8 cellular contexts compared by ENCODE assay signal in the genomic region with DNA sequence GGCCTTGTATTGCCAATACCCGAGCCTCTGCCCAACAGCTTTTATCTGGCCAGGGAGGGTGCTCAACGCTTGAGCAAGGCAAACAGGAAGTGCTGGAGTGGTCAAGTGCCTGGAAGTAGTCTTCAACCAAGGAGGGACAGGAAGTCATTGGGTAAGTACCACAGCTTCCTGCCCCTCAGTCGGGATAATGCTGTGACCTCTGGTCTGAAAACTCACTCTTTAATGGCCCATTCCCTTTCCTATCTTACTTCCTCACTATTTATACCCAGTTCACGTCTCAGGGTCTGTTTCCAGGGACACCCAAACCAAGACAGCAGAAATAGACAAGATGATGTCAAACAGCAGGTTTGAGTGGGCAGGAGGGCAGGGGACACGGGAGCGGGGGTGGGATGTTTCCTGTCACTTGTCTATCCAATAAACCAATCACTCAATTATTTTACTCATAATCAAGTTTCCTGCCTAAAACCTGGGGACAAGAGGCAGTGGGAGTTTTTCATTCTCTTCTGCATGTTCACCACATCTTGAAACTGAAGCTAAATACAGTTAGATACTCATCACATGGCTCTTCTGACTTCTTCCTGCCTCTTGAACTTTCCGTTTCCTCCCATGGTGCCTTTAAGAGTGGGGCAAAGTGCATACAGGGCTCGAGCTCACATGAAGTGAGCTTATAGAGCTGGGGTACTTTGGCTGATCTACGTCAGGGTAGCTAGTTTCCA.
DNase-seq lines count a peak whose midpoint lies in the region; ATAC-seq, FAIRE-seq and TF ChIP-seq lines count a peak whose summit lies in the region.

No MANE protein-coding gene starts in this region.

- H3K9me3 Mint-ChIP-seq in activated CD4-positive, alpha-beta T cell treated with anti-CD3 and anti-CD28 coated beads, Interleukin-2, amount 10 ng/mL, durations not matched to agents 7 days and 5 days: peaks cover 11% of the 10 kb centered on the region
- H3K9me3 Mint-ChIP-seq in stimulated activated memory B cell treated with anti-CD40 and anti-IgM and Interleukin-4, amounts not matched to agents 10 μg/mL and 1 μg/mL and 100 μg/mL, for 72 hours: no peaks in the 10 kb centered on the region

- TF ChIP-seq CTCF in right atrium auricular region (IDR thresholded peaks at IDR 0.05): no peak

- H3K27ac ChIP-seq in right atrium auricular region: no peak overlapping the region
- no peak overlapping the region for H3K27ac ChIP-seq in GM23248

- H3K4me3 Mint-ChIP-seq in activated CD4-positive, alpha-beta T cell treated with anti-CD3 and anti-CD28 coated beads, Interleukin-2, amount 10 ng/mL, durations not matched to agents 7 days and 5 days: peak overlapping the region; percentile 21
- H3K4me3 Mint-ChIP-seq in stimulated activated memory B cell treated with anti-CD40 and anti-IgM and Interleukin-4, amounts not matched to agents 10 μg/mL and 1 μg/mL and 100 μg/mL, for 72 hours: no peak overlapping the region

- H3K36me3 Mint-ChIP-seq in activated CD4-positive, alpha-beta T cell treated with anti-CD3 and anti-CD28 coated beads, Interleukin-2, amount 10 ng/mL, durations not matched to agents 7 days and 5 days (ENCODE audit: low read depth): peaks cover 21% of the 10 kb centered on the region
- H3K36me3 Mint-ChIP-seq in stimulated activated memory B cell treated with anti-CD40 and anti-IgM and Interleukin-4, amounts not matched to agents 10 μg/mL and 1 μg/mL and 100 μg/mL, for 72 hours: no peaks in the 10 kb centered on the region

- H3F3A ChIP-seq in GM23248 (ENCODE audit: insufficient read depth): no peaks in the 10 kb centered on the region

- no peak overlapping the region for H3K4me2 ChIP-seq in GM23248 (ENCODE audit: unreplicated experiment)

- no peaks in the 10 kb centered on the region for H3K9me3 ChIP-seq in right atrium auricular region
- H3K9me3 ChIP-seq in GM23248 (ENCODE audit: low read depth): no peaks in the 10 kb centered on the region

- peak; percentile 58 for DNase-seq in activated CD4-positive, alpha-beta T cell treated with anti-CD3 and anti-CD28 coated beads, Interleukin-2, amount 10 ng/mL, durations not matched to agents 7 days and 5 days
- DNase-seq in right atrium auricular region (ENCODE audit: low spot score): peak; percentile 69
- DNase-seq in GM23248: no peak
- no peak for DNase-seq in NCI-H524 (lab: John Stamatoyannopoulos, UW)
- no peak for DNase-seq in H54 (ENCODE audit: insufficient read length, low spot score)

- no peaks in the 10 kb centered on the region for H4K20me1 ChIP-seq in GM23248 (ENCODE audit: insufficient read depth)

- H3K4me1 Mint-ChIP-seq in activated CD4-positive, alpha-beta T cell treated with anti-CD3 and anti-CD28 coated beads, Interleukin-2, amount 10 ng/mL, durations not matched to agents 7 days and 5 days: peaks cover 34% of the 10 kb centered on the region
- peaks cover 16% of the 10 kb centered on the region for H3K4me1 Mint-ChIP-seq in stimulated activated memory B cell treated with anti-CD40 and anti-IgM and Interleukin-4, amounts not matched to agents 10 μg/mL and 1 μg/mL and 100 μg/mL, for 72 hours

- 70 to 71% methylated on average over 9 of the region's 9 CpGs for WGBS in GM23248 (ENCODE audit: low coverage in 1 of 2, low lambda C conversion rate in 2 of 2, missing lambda C conversion rate in 2 of 2), 2 experiments

- POLR2A ChIA-PET in activated CD4-positive, alpha-beta T cell treated with anti-CD3 and anti-CD28 coated beads, Interleukin-2, amount 10 ng/mL, durations not matched to agents 7 days and 5 days (lab: Charles Lee): interaction anchor here (0.6 to 1.0 kb wide), 3 partner anchors 17 to 68 kb away, joined by 3 to 7 read pairs (median 5); no protein-coding TSS in a partner anchor

- H3K27me3 Mint-ChIP-seq in activated CD4-positive, alpha-beta T cell treated with anti-CD3 and anti-CD28 coated beads, Interleukin-2, amount 10 ng/mL, durations not matched to agents 7 days and 5 days: no peaks in the 10 kb centered on the region
- H3K27me3 Mint-ChIP-seq in stimulated activated memory B cell treated with anti-CD40 and anti-IgM and Interleukin-4, amounts not matched to agents 10 μg/mL and 1 μg/mL and 100 μg/mL, for 72 hours: no peaks in the 10 kb centered on the region

- H2AFZ ChIP-seq in GM23248: no peak overlapping the region

- FAIRE-seq in H54 (lab: Jason Lieb, UNC): no peak

- H3K4me3 ChIP-seq in right atrium auricular region: no peak overlapping the region
- H3K4me3 ChIP-seq in GM23248: no peak overlapping the region

- H3K27ac Mint-ChIP-seq in activated CD4-positive, alpha-beta T cell treated with anti-CD3 and anti-CD28 coated beads, Interleukin-2, amount 10 ng/mL, durations not matched to agents 7 days and 5 days: peak overlapping the region; percentile 95
- H3K27ac Mint-ChIP-seq in stimulated activated memory B cell treated with anti-CD40 and anti-IgM and Interleukin-4, amounts not matched to agents 10 μg/mL and 1 μg/mL and 100 μg/mL, for 72 hours: peak overlapping the region; percentile 70

- ATAC-seq in GM19043 (IDR thresholded peaks at IDR 0.05; ENCODE audit: low read depth, unreplicated experiment) (peak; percentile 57), HG03280 (IDR thresholded peaks at IDR 0.05; ENCODE audit: unreplicated experiment) (peak; percentile 79)
- peak; percentile 75 for ATAC-seq in stimulated activated memory B cell treated with anti-CD40 and anti-IgM and Interleukin-4, amounts not matched to agents 10 μg/mL and 1 μg/mL and 100 μg/mL, for 72 hours

- H3K9ac ChIP-seq in GM23248: no peak overlapping the region

- TF ChIP-seq POLR2A in H54 (IDR thresholded peaks at IDR 0.05; ENCODE audit: low read depth, low read length): no peak

- no peaks in the 10 kb centered on the region for H3K79me2 ChIP-seq in GM23248 (ENCODE audit: insufficient read depth)

- H3K36me3 ChIP-seq in right atrium auricular region (no peaks in the 10 kb centered on the region), GM23248 (ENCODE audit: low read depth) (no peaks in the 10 kb centered on the region)

- no peaks in the 10 kb centered on the region for H3K27me3 ChIP-seq in right atrium auricular region
- H3K27me3 ChIP-seq in GM23248 (replicated peaks; ENCODE audit: insufficient read depth): no peaks in the 10 kb centered on the region

- CTCF ChIA-PET in activated CD4-positive, alpha-beta T cell treated with anti-CD3 and anti-CD28 coated beads, Interleukin-2, amount 10 ng/mL, durations not matched to agents 7 days and 5 days (lab: Charles Lee): interaction anchor here (0.6 to 4.4 kb wide), 11 partner anchors 9 to 204 kb away, joined by 3 to 23 read pairs (median 4); no protein-coding TSS in a partner anchor

- H3K9me2 ChIP-seq in GM23248 (ENCODE audit: insufficient read depth): no peaks in the 10 kb centered on the region

- in situ Hi-C loops in GM23248 (cut with MboI): no loop called here

- no peaks in the 10 kb centered on the region for H3K4me1 ChIP-seq in right atrium auricular region
- H3K4me1 ChIP-seq in GM23248 (ENCODE audit: insufficient read depth): no peaks in the 10 kb centered on the region

Comparison
In these comparisons a context has a peak if more than half of its experiments do, and no peak if none do; other contexts are left out.
1. DNase-seq: peak in activated CD4-positive, alpha-beta T cell treated with anti-CD3 and anti-CD28 coated beads, Interleukin-2, amount 10 ng/mL, durations not matched to agents 7 days and 5 days (single experiment) and right atrium auricular region (single experiment); none in GM23248 (single experiment), NCI-H524 (0 of 2) and H54 (single experiment).
2. Peak in every context shown above with its lines, with median percentiles within 50 percentile points of each other: ATAC-seq.